Comparison of ENCODE assay signal across 15 cellular contexts in the genomic region with DNA sequence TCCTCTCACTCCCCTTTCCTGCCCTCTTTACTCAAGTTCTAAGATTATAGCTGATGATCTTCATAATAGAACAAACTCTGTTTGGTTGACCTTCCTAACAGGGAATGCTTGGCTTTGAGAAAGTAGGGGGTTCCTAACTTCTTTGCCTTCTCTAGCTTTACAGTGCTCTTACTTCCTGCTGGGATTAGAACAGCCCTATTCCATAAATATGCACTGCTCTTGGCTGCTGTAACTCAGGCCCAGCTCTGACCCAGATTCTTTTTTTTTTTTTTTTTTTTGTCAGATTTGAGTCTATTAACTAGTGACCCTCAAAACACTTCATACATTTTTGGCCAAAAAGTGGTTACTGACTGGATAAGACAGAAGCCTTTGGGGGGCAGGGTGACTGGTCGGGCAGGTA. TPM values are rescaled to one million over a fixed set of nuclear protein-coding genes. Genes with fewer than 3 reads are reported as not detected.
DNase-seq lines count a peak whose midpoint lies in the region; ATAC-seq and TF ChIP-seq lines count a peak whose summit lies in the region.
"Had no signal": no experiment of that assay in that cellular context is flagged by ENCODE, and none has a peak within 500 bp of the region (broad histone marks: within the 10 kb centered on the region; RNA-seq: fewer than 3 reads in every experiment).

No MANE protein-coding gene starts in this region.

- peaks cover 12% of the 10 kb centered on the region for H3K36me3 Mint-ChIP-seq in activated naive CD8-positive, alpha-beta T cell
- peaks cover 5 to 39% (median 17%) of the 10 kb centered on the region in 5 donors for H3K36me3 Mint-ChIP-seq in naive thymus-derived CD4-positive, alpha-beta T cell
- H3K36me3 Mint-ChIP-seq in type B pancreatic cell, result peaks cover 58% of the 10 kb centered on the region

- CTCF ChIA-PET in naive thymus-derived CD4-positive, alpha-beta T cell (lab: Charles Lee), result interaction anchor here (0.6 to 3.9 kb wide), 4 partner anchors 9 to 141 kb away, joined by 3 to 14 read pairs (median 4); no protein-coding TSS in a partner anchor

- H3K27ac ChIP-seq in heart left ventricle (peak overlapping the region in 7 of 12 donors; percentile 14 to 58 (median 35)), MM.1S (ENCODE audit: low read length) (no peak overlapping the region)
- H3K27ac ChIP-seq in naive thymus-derived CD4-positive, alpha-beta T cell (ENCODE audit: low read depth, low read length), result no peak overlapping the region
- H3K27ac ChIP-seq: hepatocyte had no signal

- H3K9me2 ChIP-seq in MM.1S (replicated peaks; ENCODE audit: insufficient read depth, low read length), result no peaks in the 10 kb centered on the region

- peak overlapping the region; percentile 37 for H3K4me3 Mint-ChIP-seq in activated naive CD8-positive, alpha-beta T cell
- peak overlapping the region in 7 of 10 donors; percentile 1 to 62 (median 20) for H3K4me3 Mint-ChIP-seq in naive thymus-derived CD4-positive, alpha-beta T cell
- H3K4me3 Mint-ChIP-seq in type B pancreatic cell, result no peak overlapping the region
- H3K4me3 Mint-ChIP-seq: dendritic cell treated with granulocyte-macrophage colony-stimulating factor and Interleukin-4, amounts not matched to agents 40 ng/mL and 50 ng/mL, for 4 days had no signal

- no peak for DNase-seq in heart left ventricle
- DNase-seq in cardiac septum (ENCODE audit: low spot score), result no peak
- DNase-seq in naive thymus-derived CD4-positive, alpha-beta T cell, result no peak
- DNase-seq in type B pancreatic cell (ENCODE audit: extremely low spot score, unreplicated experiment), result no peak
- no peak for DNase-seq in MM.1S
- DNase-seq in activated CD4-positive, CD25-positive, alpha-beta regulatory T cell (lab: John Stamatoyannopoulos, UW), result no peak
- DNase-seq in kidney glomerular epithelial cell (lab: John Stamatoyannopoulos, UW), result no peak
- DNase-seq: amniotic stem cell; Kasumi-1; left cardiac atrium; stimulated activated CD4-positive, alpha-beta T cell treated with anti-CD3 and anti-CD28 coated beads, Interleukin-1b, Interleukin-23, amount 100 ng/mL, for 48 hours had no signal

- H3F3A ChIP-seq in MM.1S (ENCODE audit: insufficient read depth, low read length), result peaks cover 20% of the 10 kb centered on the region

- H4K20me1 ChIP-seq in MM.1S (ENCODE audit: insufficient read depth, low read length), result 0 out of 2 replicates have a peak, but pooled peaks cover 3% of the 10 kb centered on the region

- no peak for TF ChIP-seq POLR2A in heart left ventricle (IDR thresholded peaks at IDR 0.05)

- H3K4me2 ChIP-seq in MM.1S (ENCODE audit: low read depth, low read length), result no peak overlapping the region
- H3K4me2 ChIP-seq: hepatocyte had no signal

- no peak overlapping the region for H3K9ac ChIP-seq in MM.1S (ENCODE audit: low read length)

- 82 to 92% (median 89%) methylated on average over 1 of the region's 1 CpG for WGBS in heart left ventricle, 4 donors

- H3K4me1 Mint-ChIP-seq in activated naive CD8-positive, alpha-beta T cell (ENCODE audit: low read depth), result peaks cover 93% of the 10 kb centered on the region
- peaks cover 58 to 96% (median 85%) of the 10 kb centered on the region in 7 donors for H3K4me1 Mint-ChIP-seq in naive thymus-derived CD4-positive, alpha-beta T cell
- peaks cover 13% of the 10 kb centered on the region for H3K4me1 Mint-ChIP-seq in type B pancreatic cell (ENCODE audit: unreplicated experiment)

- H3K27ac Mint-ChIP-seq in activated naive CD8-positive, alpha-beta T cell, result peak overlapping the region; percentile 80
- peak overlapping the region; percentile 10 to 86 (median 77) for H3K27ac Mint-ChIP-seq in naive thymus-derived CD4-positive, alpha-beta T cell
- H3K27ac Mint-ChIP-seq in type B pancreatic cell, result peak overlapping the region; percentile 14
- H3K27ac Mint-ChIP-seq: dendritic cell treated with granulocyte-macrophage colony-stimulating factor and Interleukin-4, amounts not matched to agents 40 ng/mL and 50 ng/mL, for 4 days had no signal

- H3K9me3 ChIP-seq in heart left ventricle, result no peaks in the 10 kb centered on the region
- H3K9me3 ChIP-seq in naive thymus-derived CD4-positive, alpha-beta T cell (ENCODE audit: control insufficient read depth in 2 of 3, low read length in 3 of 3), result no peaks in the 10 kb centered on the region
- H3K9me3 ChIP-seq in MM.1S (replicated peaks; ENCODE audit: insufficient read depth, low read length), result no peaks in the 10 kb centered on the region

- no peak overlapping the region for H2AFZ ChIP-seq in MM.1S (ENCODE audit: low read length)
- H2AFZ ChIP-seq: hepatocyte had no signal

- TF ChIP-seq CTCF in heart left ventricle (IDR thresholded peaks at IDR 0.05) (no peak), type B pancreatic cell (conservative IDR thresholded peaks at IDR 0.05) (no peak), MM.1S (IDR thresholded peaks at IDR 0.05; ENCODE audit: low read length) (no peak)

- H3K27me3 ChIP-seq in heart left ventricle, result no peaks in the 10 kb centered on the region
- no peaks in the 10 kb centered on the region for H3K27me3 ChIP-seq in naive thymus-derived CD4-positive, alpha-beta T cell (ENCODE audit: control insufficient read depth in 2 of 2, insufficient read depth in 2 of 2, low read length in 2 of 2)
- H3K27me3 ChIP-seq in MM.1S (replicated peaks; ENCODE audit: insufficient read depth, low read length), result no peaks in the 10 kb centered on the region
- H3K27me3 ChIP-seq: hepatocyte had no signal

- H3K4me1 ChIP-seq in heart left ventricle (peaks cover 16 to 99% (median 78%) of the 10 kb centered on the region in 12 donors), MM.1S (ENCODE audit: low read length) (peaks cover 30% of the 10 kb centered on the region)
- peaks cover 34 to 60% of the 10 kb centered on the region in 2 donors for H3K4me1 ChIP-seq in naive thymus-derived CD4-positive, alpha-beta T cell (ENCODE audit: control insufficient read depth in 2 of 2, insufficient read depth in 2 of 2, low read length in 2 of 2)

- H3K36me3 ChIP-seq in heart left ventricle (peaks cover 0 to 80% (median 13%) of the 10 kb centered on the region in 9 donors), MM.1S (replicated peaks; ENCODE audit: insufficient read depth, low read length) (peaks cover 21% of the 10 kb centered on the region)
- peaks cover 0 to 40% (median 0%) of the 10 kb centered on the region in 3 experiments for H3K36me3 ChIP-seq in naive thymus-derived CD4-positive, alpha-beta T cell (ENCODE audit: control insufficient read depth in 2 of 3, insufficient read depth in 3 of 3, low read length in 3 of 3)

- H3K4me3 ChIP-seq in heart left ventricle (no peak overlapping the region), MM.1S (ENCODE audit: low read length) (no peak overlapping the region)
- no peak overlapping the region for H3K4me3 ChIP-seq in naive thymus-derived CD4-positive, alpha-beta T cell (ENCODE audit: low read length)
- H3K4me3 ChIP-seq: hepatocyte had no signal

- intact Hi-C loops in heart left ventricle (cut with DNase I), result loop anchor here in 1 of 10 donors (5.0 kb wide), 1 partner anchor 34 kb away; no protein-coding TSS in a partner anchor
- intact Hi-C loops in cardiac septum (cut with DNase I), result no loop called here
- intact Hi-C loops in naive thymus-derived CD4-positive, alpha-beta T cell (cut with micrococcal nuclease), result no loop called here

- H3K27me3 Mint-ChIP-seq in activated naive CD8-positive, alpha-beta T cell, result no peaks in the 10 kb centered on the region
- H3K27me3 Mint-ChIP-seq in naive thymus-derived CD4-positive, alpha-beta T cell, result no peaks in the 10 kb centered on the region
- H3K27me3 Mint-ChIP-seq in type B pancreatic cell, result no peaks in the 10 kb centered on the region
- H3K27me3 Mint-ChIP-seq: dendritic cell treated with granulocyte-macrophage colony-stimulating factor and Interleukin-4, amounts not matched to agents 40 ng/mL and 50 ng/mL, for 4 days had no signal

- POLR2A ChIA-PET in naive thymus-derived CD4-positive, alpha-beta T cell (lab: Charles Lee), result interaction anchor here (0.7 to 1.8 kb wide), 4 partner anchors 9 to 51 kb away, joined by 3 to 6 read pairs (median 4); no protein-coding TSS in a partner anchor

- no peaks in the 10 kb centered on the region for H3K9me3 Mint-ChIP-seq in activated naive CD8-positive, alpha-beta T cell (ENCODE audit: low read depth)
- no peaks in the 10 kb centered on the region for H3K9me3 Mint-ChIP-seq in naive thymus-derived CD4-positive, alpha-beta T cell
- H3K9me3 Mint-ChIP-seq in type B pancreatic cell, result no peaks in the 10 kb centered on the region
- H3K9me3 Mint-ChIP-seq: dendritic cell treated with granulocyte-macrophage colony-stimulating factor and Interleukin-4, amounts not matched to agents 40 ng/mL and 50 ng/mL, for 4 days had no signal

- ATAC-seq in heart left ventricle, result no peak
- no peak for ATAC-seq in naive thymus-derived CD4-positive, alpha-beta T cell
- ATAC-seq: esophagus mucosa, left cardiac atrium had no signal

- H3K79me2 ChIP-seq in MM.1S (ENCODE audit: low read length), result peaks cover 86% of the 10 kb centered on the region

RNA-seq across cellular contexts. Expression of gene PIGV, which starts 39.4 kb away (rescaled TPM):
- total RNA-seq in heart left ventricle, result 1 to 10 TPM; 4.3 to 8.8 (median 5.6) TPM
- polyA plus RNA-seq in heart left ventricle, result 1 to 10 TPM; 2.7 to 4.4 TPM
- 3.9 TPM for total RNA-seq in cardiac septum
- 10 to 100 TPM in 4 of 5 experiments, 1 to 10 TPM in 1; 8.4 to 17.9 (median 16.7) TPM for total RNA-seq in naive thymus-derived CD4-positive, alpha-beta T cell
- polyA plus RNA-seq in naive thymus-derived CD4-positive, alpha-beta T cell, result 10 to 100 TPM in 1 of 2 donors, 1 to 10 TPM in 1; 7.0 to 11.3 TPM
- total RNA-seq in type B pancreatic cell (ENCODE audit: low replicate concordance), result 13.3 and 15.3 TPM in 2 replicates

RNA-seq across cellular contexts. Expression of gene ARID1A, which starts 52.5 kb away (rescaled TPM):
- total RNA-seq in heart left ventricle (10 to 100 TPM; 29.0 to 73.9 (median 49.9) TPM), cardiac septum (52.1 TPM), type B pancreatic cell (ENCODE audit: low replicate concordance) (106 and 121 TPM in 2 replicates)
- polyA plus RNA-seq in heart left ventricle, result 10 to 100 TPM; 14.1 to 33.0 TPM
- 100 to 1,000 TPM; 118 to 148 (median 131) TPM for total RNA-seq in naive thymus-derived CD4-positive, alpha-beta T cell
- polyA plus RNA-seq in naive thymus-derived CD4-positive, alpha-beta T cell, result 10 to 100 TPM; 22.3 to 26.6 TPM

Comparison
In these comparisons a context has a peak if more than half of its experiments do, and no peak if none do; other contexts are left out.
1. H3K27ac ChIP-seq: peak in heart left ventricle (7 of 12); none in naive thymus-derived CD4-positive, alpha-beta T cell (single experiment) and MM.1S (single experiment).
2. H3K27ac Mint-ChIP-seq: peak in every context shown above with its lines; median percentile 80 in activated naive CD8-positive, alpha-beta T cell; 77 in naive thymus-derived CD4-positive, alpha-beta T cell; 14 in type B pancreatic cell.